8 cellular contexts compared by ENCODE assay signal in genomic region chr5:54673523-54674225, GRCh38.
A peak's percentile ranks its signal among the peaks of the same experiment; 100 is the strongest.
DNase-seq lines count a peak whose midpoint lies in the region; ATAC-seq and TF ChIP-seq lines count a peak whose summit lies in the region.

No MANE protein-coding gene starts in this region.

- DNase-seq in activated T-cell treated with anti-CD3 and anti-CD28 coated beads for 1 hour (ENCODE audit: low read depth) = peak; percentile 7
- no peak for DNase-seq in activated T-cell treated with anti-CD3 and anti-CD28 coated beads for 4 hours
- peak; percentile 92 for DNase-seq in RPMI8226
- peak; percentile 39 to 52 (median 44) for DNase-seq in effector memory CD8-positive, alpha-beta T cell
- DNase-seq in stimulated activated CD4-positive, alpha-beta T cell treated with anti-CD3 and anti-CD28 coated beads, TNF-alpha, amount 100 ng/mL, for 48 hours (ENCODE audit: low read depth in 3 of 3) = peak in 2 of 3 donors; percentile 2 to 13
- no peak for DNase-seq in occipital lobe (lab: John Stamatoyannopoulos, UW)
- no peak for DNase-seq in neural progenitor cell (ENCODE audit: low spot score)

- no peak overlapping the region for H3K4me2 ChIP-seq in neural progenitor cell

- H3K9me3 Mint-ChIP-seq in effector memory CD8-positive, alpha-beta T cell = no peaks in the 10 kb centered on the region
- peaks cover 12% of the 10 kb centered on the region for H3K9me3 Mint-ChIP-seq in neural progenitor cell

- TF ChIP-seq CTCF in neural progenitor cell (IDR thresholded peaks at IDR 0.05) = no peak

- H3K4me3 Mint-ChIP-seq in effector memory CD8-positive, alpha-beta T cell = peak overlapping the region; percentile 3 to 36
- H3K4me3 Mint-ChIP-seq in neural progenitor cell = no peak overlapping the region

- no peaks in the 10 kb centered on the region for H3F3A ChIP-seq in neural progenitor cell (ENCODE audit: low read depth)

- no peaks in the 10 kb centered on the region for H3K27me3 Mint-ChIP-seq in effector memory CD8-positive, alpha-beta T cell
- H3K27me3 Mint-ChIP-seq in neural progenitor cell (ENCODE audit: insufficient read depth, low read depth) = peaks cover 10% of the 10 kb centered on the region

- H3K79me2 ChIP-seq in neural progenitor cell (ENCODE audit: low read depth) = no peaks in the 10 kb centered on the region

- H3K27me3 ChIP-seq in neural progenitor cell = no peaks in the 10 kb centered on the region

- H4K20me1 ChIP-seq in neural progenitor cell (ENCODE audit: low read depth) = no peaks in the 10 kb centered on the region

- H3K36me3 Mint-ChIP-seq in effector memory CD8-positive, alpha-beta T cell (ENCODE audit: insufficient read depth) = peaks cover 3% of the 10 kb centered on the region
- H3K36me3 Mint-ChIP-seq in neural progenitor cell = no peaks in the 10 kb centered on the region

- H3K4me1 Mint-ChIP-seq in effector memory CD8-positive, alpha-beta T cell (ENCODE audit: low read depth in 2 of 2) = peaks cover 43 to 59% of the 10 kb centered on the region in 2 donors
- peaks cover 3% of the 10 kb centered on the region for H3K4me1 Mint-ChIP-seq in neural progenitor cell

- H3K27ac ChIP-seq in neural progenitor cell = no peak overlapping the region

- H3K36me3 ChIP-seq in neural progenitor cell = no peaks in the 10 kb centered on the region

- ATAC-seq in effector memory CD8-positive, alpha-beta T cell (replicated peaks) = peak; percentile 95
- ATAC-seq in GM21447 (IDR thresholded peaks at IDR 0.05; ENCODE audit: unreplicated experiment) = no peak

- H3K4me1 ChIP-seq in neural progenitor cell = no peaks in the 10 kb centered on the region

- H2AFZ ChIP-seq in neural progenitor cell (replicated peaks) = no peak overlapping the region

- no peaks in the 10 kb centered on the region for H3K9me3 ChIP-seq in neural progenitor cell (ENCODE audit: low read depth)

- no peak overlapping the region for H3K4me3 ChIP-seq in neural progenitor cell

- peak overlapping the region; percentile 71 to 93 for H3K27ac Mint-ChIP-seq in effector memory CD8-positive, alpha-beta T cell
- no peak overlapping the region for H3K27ac Mint-ChIP-seq in neural progenitor cell

- H3K9ac ChIP-seq in neural progenitor cell = no peak overlapping the region

Comparison
In these comparisons a context has a peak if more than half of its experiments do, and no peak if none do; other contexts are left out.
1. DNase-seq: peak in activated T-cell treated with anti-CD3 and anti-CD28 coated beads for 1 hour (single experiment), RPMI8226 (single experiment), effector memory CD8-positive, alpha-beta T cell (3 of 3) and stimulated activated CD4-positive, alpha-beta T cell treated with anti-CD3 and anti-CD28 coated beads, TNF-alpha, amount 100 ng/mL, for 48 hours (2 of 3); none in activated T-cell treated with anti-CD3 and anti-CD28 coated beads for 4 hours (single experiment), occipital lobe (single experiment) and neural progenitor cell (single experiment).